ENCODE assay signal across 8 cellular contexts in genomic region chr4:24912252-24913098, GRCh38. TPM values are rescaled to one million over a fixed set of nuclear protein-coding genes. Genes with fewer than 3 reads are reported as not detected.
DNase-seq lines count a peak whose midpoint lies in the region; TF ChIP-seq lines count a peak whose summit lies in the region.

Gene CCDC149, minus strand, starts transcription at chr4:24913042. Its CDS starts 178 bp downstream, at chr4:24912864.

- H3K27ac Mint-ChIP-seq in Caco-2 (ENCODE audit: unreplicated experiment) = peak within 1 kb of the TSS; percentile 65

- POLR2A ChIA-PET in Caco-2 (lab: Charles Lee) = no interaction called here

- CTCF ChIA-PET in Caco-2 (lab: Charles Lee) = no interaction called here

- H3K9me3 ChIP-seq in Caco-2 (0 out of 2 replicates have a peak, but pooled peaks cover 3% of the 10 kb centered on the region), HUES48 (ENCODE audit: control insufficient read depth, insufficient read depth, low read length) (peaks cover 4% of the 10 kb centered on the region; the same call in 1 of the 2 replicates), Peyer's patch (no peaks in the 10 kb centered on the region), spleen (peaks cover 0 to 18% (median 14%) of the 10 kb centered on the region in 8 donors)

- H3K27me3 ChIP-seq in Caco-2 (replicated peaks; ENCODE audit: control insufficient read depth, insufficient read depth, low read length) (no peaks in the 10 kb centered on the region), HUES48 (ENCODE audit: control insufficient read depth, insufficient read depth, low read length) (peaks cover 18% of the 10 kb centered on the region), Peyer's patch (no peaks in the 10 kb centered on the region), spleen (replicated peaks in 1 of 7) (peaks cover 0 to 44% (median 0%) of the 10 kb centered on the region in 7 donors)

- H3K9me3 Mint-ChIP-seq in Caco-2 (ENCODE audit: unreplicated experiment) = peaks cover 13% of the 10 kb centered on the region

- peak; percentile 41 to 55 for DNase-seq in Caco-2
- DNase-seq in Peyer's patch = peak in 2 of 3 donors; percentile 70 to 81
- peak; percentile 70 for DNase-seq in dermis blood vessel endothelial cell
- DNase-seq in left kidney (ENCODE audit: low read depth, low spot score) = peak; percentile 92
- peak; percentile 80 for DNase-seq in spleen
- DNase-seq in activated gamma-delta T cell treated with Interleukin-2 at 50 U/mL for 16 hours = no peak
- DNase-seq in SIG-M5 treated with dmso at 0.1 percent for 504 hours (lab: John Stamatoyannopoulos, UW; ENCODE audit: unreplicated experiment) = no peak

- no peak for TF ChIP-seq CTCF in Caco-2 (IDR thresholded peaks at IDR 0.05; ENCODE audit: insufficient read depth in 1 of 2, low read depth in 1 of 2, low read length in 1 of 2, severe bottlenecking in 1 of 2, unreplicated experiment in 1 of 2)
- no peak for TF ChIP-seq CTCF in Peyer's patch (IDR thresholded peaks at IDR 0.05)
- TF ChIP-seq CTCF in spleen (IDR thresholded peaks at IDR 0.05 in 8 of 11, conservative IDR thresholded peaks at IDR 0.05 in 3 of 11) = no peak

- BruUV-seq in Caco-2 (replicated peaks; lab: Mats Ljungman, UMichigan) = no TSS peak

- H3K9ac ChIP-seq in HUES48 (ENCODE audit: low read depth, low read length) = peak within 1 kb of the TSS; percentile 70; the same call in 1 of the 2 replicates

- H3K4me1 Mint-ChIP-seq in Caco-2 (ENCODE audit: low read depth, unreplicated experiment) = no peaks in the 10 kb centered on the region

- TF ChIP-seq POLR2A in Peyer's patch (IDR thresholded peaks at IDR 0.05) (peak; percentile 24 to 43), spleen (IDR thresholded peaks at IDR 0.05) (no peak)

- H3K4me1 ChIP-seq in Caco-2 (no peaks in the 10 kb centered on the region), HUES48 (ENCODE audit: control insufficient read depth, insufficient read depth, low read length) (peaks cover 6% of the 10 kb centered on the region), Peyer's patch (no peaks in the 10 kb centered on the region), spleen (peaks cover 0 to 16% (median 5%) of the 10 kb centered on the region in 6 donors)

- H3K27ac ChIP-seq in HUES48 (ENCODE audit: low read depth, low read length) = peak within 1 kb of the TSS; percentile 53
- peak within 1 kb of the TSS; percentile 64 to 86 (median 82) for H3K27ac ChIP-seq in Peyer's patch
- peak within 1 kb of the TSS in 7 of 8 donors; percentile 36 to 81 (median 75) for H3K27ac ChIP-seq in spleen

- H3K4me3 ChIP-seq in Caco-2 (ENCODE audit: low read depth, low read length) (peak within 1 kb of the TSS; percentile 33), HUES48 (ENCODE audit: low read depth, low read length) (peak within 1 kb of the TSS; percentile 52), Peyer's patch (peak within 1 kb of the TSS; percentile 37 to 82 (median 52)), spleen (peak within 1 kb of the TSS; percentile 21 to 72 (median 46))

- H3K27me3 Mint-ChIP-seq in Caco-2 (ENCODE audit: insufficient read depth, unreplicated experiment) = peaks cover 4% of the 10 kb centered on the region

- 8 to 23% (median 11%) methylated on average over 23 to 88 of the region's 88 CpGs for WGBS in spleen, 5 donors

- no peaks in the 10 kb centered on the region for H3K36me3 ChIP-seq in Caco-2 (ENCODE audit: control insufficient read depth, insufficient read depth, low read length)
- peaks cover 17% of the 10 kb centered on the region; the same call in 1 of the 2 replicates for H3K36me3 ChIP-seq in HUES48 (ENCODE audit: control insufficient read depth, insufficient read depth, low read length)
- peaks cover 0 to 4% (median 0%) of the 10 kb centered on the region in 3 donors for H3K36me3 ChIP-seq in Peyer's patch
- H3K36me3 ChIP-seq in spleen = peaks cover 0 to 21% (median 1%) of the 10 kb centered on the region in 6 donors

- H3K36me3 Mint-ChIP-seq in Caco-2 (ENCODE audit: insufficient read depth, unreplicated experiment) = no peaks in the 10 kb centered on the region

- peak within 1 kb of the TSS; percentile 75 for H3K4me3 Mint-ChIP-seq in Caco-2 (ENCODE audit: unreplicated experiment)

- intact Hi-C loops in Caco-2 (cut with micrococcal nuclease; ENCODE audit: unreplicated experiment) = no loop called here
- intact Hi-C loops in spleen (cut with DNase I; ENCODE audit: low total_unique reads) = no loop called here

RNA-seq across cellular contexts. Expression of gene CCDC149, which starts in this region (rescaled TPM):
- total RNA-seq in Caco-2 (2022) (0.95 and 1.7 TPM in 2 replicates), Peyer's patch (10 to 100 TPM in 1 of 4 donors, 1 to 10 TPM in 3; 4.2 to 32.2 (median 6.4) TPM), dermis blood vessel endothelial cell (13.3 and 16.9 TPM in 2 replicates), spleen (10 to 100 TPM in 5 of 7 donors, 1 to 10 TPM in 2; 6.5 to 16.0 (median 12.8) TPM)
- 1 to 10 TPM; 1.9 to 3.0 (median 3.0) TPM for polyA plus RNA-seq in spleen

Comparison
In these comparisons a context has a peak if more than half of its experiments do, and no peak if none do; other contexts are left out.
1. DNase-seq: peak in Caco-2 (2 of 2), Peyer's patch (2 of 3), dermis blood vessel endothelial cell (single experiment), left kidney (single experiment) and spleen (single experiment); none in activated gamma-delta T cell treated with Interleukin-2 at 50 U/mL for 16 hours (single experiment) and SIG-M5 treated with dmso at 0.1 percent for 504 hours (single experiment).
2. POLR2A ChIP-seq: peak in Peyer's patch (2 of 2); none in spleen (0 of 3).
3. Peak in every context shown above with its lines, with median percentiles within 50 percentile points of each other: H3K4me3 ChIP-seq and H3K27ac ChIP-seq.